Comparison of ENCODE assay signal across 17 cellular contexts in genomic region chr20:38833857-38834164, GRCh38. TPM values are rescaled to one million over a fixed set of nuclear protein-coding genes. Genes with fewer than 3 reads are reported as not detected.
A peak's percentile ranks its signal among the peaks of the same experiment; 100 is the strongest.
DNase-seq lines count a peak whose midpoint lies in the region; ATAC-seq, FAIRE-seq and TF ChIP-seq lines count a peak whose summit lies in the region.
"Had no signal": no experiment of that assay in that cellular context is flagged by ENCODE, and none has a peak within 500 bp of the region (broad histone marks: within the 10 kb centered on the region; RNA-seq: fewer than 3 reads in every experiment).

No MANE protein-coding gene starts in this region.

- intact Hi-C loops in dorsolateral prefrontal cortex (cut with DNase I) = no loop called here
- intact Hi-C loops in lower leg skin (cut with DNase I; ENCODE audit: low total_unique reads) = no loop called here

- WGBS in lower leg skin, 2 donors = 80 to 81% methylated on average over 4 of the region's 4 CpGs

- no peak overlapping the region for H3K4me3 ChIP-seq in BLaER1 treated with 17β-estradiol and CSF1 and Interleukin-3, amounts not matched to agents 10 nM and 100 nM
- H3K4me3 ChIP-seq in dorsolateral prefrontal cortex (no peak overlapping the region), lower leg skin (ENCODE audit: low read depth, poor library complexity, severe bottlenecking) (no peak overlapping the region)
- H3K4me3 ChIP-seq: psoas muscle had no signal

- no peaks in the 10 kb centered on the region for H4K20me1 ChIP-seq in BLaER1 treated with 17β-estradiol and CSF1 and Interleukin-3, amounts not matched to agents 10 nM and 100 nM

- peaks cover 0 to 34% (median 16%) of the 10 kb centered on the region in 11 experiments; a peak in 11 of 22 replicates for H3K36me3 ChIP-seq in BLaER1 treated with 17β-estradiol and CSF1 and Interleukin-3, amounts not matched to agents 10 nM and 100 nM

- H3K4me1 ChIP-seq in BLaER1 treated with 17β-estradiol and CSF1 and Interleukin-3, amounts not matched to agents 10 nM and 100 nM = peaks cover 0 to 16% (median 14%) of the 10 kb centered on the region in 10 experiments; a peak in 17 of 20 replicates
- H3K4me1 ChIP-seq: psoas muscle had no signal

- TF ChIP-seq POLR2A in GM12891 (IDR thresholded peaks at IDR 0.05; ENCODE audit: low read depth, low read length) = peak; percentile 13; the same call in 1 of the 2 replicates
- no peak for TF ChIP-seq POLR2A in lower leg skin (IDR thresholded peaks at IDR 0.05)

- H3K27ac ChIP-seq in BLaER1 treated with 17β-estradiol and CSF1 and Interleukin-3, amounts not matched to agents 10 nM and 100 nM = peak overlapping the region in 4 of 11 experiments; percentile 36 to 62 (median 57); a peak in 7 of 22 replicates
- peak overlapping the region in 44 of 59 donors; percentile 8 to 89 (median 61) for H3K27ac ChIP-seq in dorsolateral prefrontal cortex
- H3K27ac ChIP-seq: epithelial cell of prostate, psoas muscle, VCaP had no signal

- no peaks in the 10 kb centered on the region for H3K27me3 ChIP-seq in BLaER1 treated with 17β-estradiol and CSF1 and Interleukin-3, amounts not matched to agents 10 nM and 100 nM
- H3K27me3 ChIP-seq in dorsolateral prefrontal cortex = no peaks in the 10 kb centered on the region

- DNase-seq in GM12891 (ENCODE audit: insufficient read length, low spot score) (no peak), T-helper 9 cell (peak; percentile 26), dorsolateral prefrontal cortex (no peak), lower leg skin (ENCODE audit: low spot score in 2 of 2) (no peak), islet precursor cell (no peak)
- DNase-seq: cerebellar nuclear complex; left cardiac atrium; NCI-H1417 treated with DMSO at 0.1 percent for 48 hours; NCI-H526; psoas muscle; Right ventricle myocardium superior; stimulated activated naive CD4-positive, alpha-beta T cell treated with Interleukin-2 at 50 U/mL for 16 hours had no signal

- H3K9ac ChIP-seq in BLaER1 treated with 17β-estradiol and CSF1 and Interleukin-3, amounts not matched to agents 10 nM and 100 nM = 0 out of 22 replicates have a peak overlapping the region, but pooled peaks of 1 of the 11 experiments have one; percentile 27

- FAIRE-seq in GM12891 (lab: Jason Lieb, UNC) = peak; percentile 35

- no peaks in the 10 kb centered on the region for H3K9me3 ChIP-seq in BLaER1 treated with 17β-estradiol and CSF1 and Interleukin-3, amounts not matched to agents 10 nM and 100 nM (replicated peaks in 1 of 11)
- H3K9me3 ChIP-seq: psoas muscle had no signal

- peak overlapping the region in 9 of 11 experiments; percentile 38 to 72 (median 57); a peak in 18 of 22 replicates for H3K4me2 ChIP-seq in BLaER1 treated with 17β-estradiol and CSF1 and Interleukin-3, amounts not matched to agents 10 nM and 100 nM

- TF ChIP-seq CTCF in dorsolateral prefrontal cortex (IDR thresholded peaks at IDR 0.05 in 54 of 56, conservative IDR thresholded peaks at IDR 0.05 in 2 of 56; ENCODE audit: low read depth in 1 of 56, partially characterized antibody in 56 of 56) (no peak), lower leg skin (IDR thresholded peaks at IDR 0.05) (no peak)

- no peak for ATAC-seq in GM21423 (IDR thresholded peaks at IDR 0.05; ENCODE audit: unreplicated experiment)
- no peak for ATAC-seq in HG02588 (IDR thresholded peaks at IDR 0.05; ENCODE audit: unreplicated experiment)
- ATAC-seq: left cardiac atrium, psoas muscle had no signal

TF ChIP-seq in GM12891, 5 proteins besides CTCF, POLR2A, EP300 and RAD21:
- peak; percentile 55; the same call in 1 of the 2 replicates for TF ChIP-seq POLR2AphosphoS5 (IDR thresholded peaks at IDR 0.05; ENCODE audit: low read depth, low read length)
- TF ChIP-seq SPI1 (IDR thresholded peaks at IDR 0.05; ENCODE audit: low read depth, low read length) = no peak
TF ChIP-seq in GM12891: peak in this region for 1.

RNA-seq across cellular contexts. Expression of gene PPP1R16B, which starts 28.3 kb away (rescaled TPM):
- 60.8 TPM for polyA plus RNA-seq in GM12891 (2012; ENCODE audit: low read depth, missing spikeins)
- total RNA-seq in dorsolateral prefrontal cortex (100 to 1,000 TPM; 104 to 181 (median 137) TPM), lower leg skin (1 to 10 TPM in 3 of 4 donors, under 1 TPM in 1; 0.72 to 3.0 (median 1.4) TPM)

Comparison
In these comparisons a context has a peak if more than half of its experiments do, and no peak if none do; other contexts are left out.
1. RNA of gene PPP1R16B, which starts 28.3 kb away (total RNA-seq): 104 to 181 TPM in dorsolateral prefrontal cortex; 0.72 to 3.0 TPM in lower leg skin; every median in the first group is over 10 times any median in the second.